1 cellular context compared by ENCODE assay signal in the genomic region with DNA sequence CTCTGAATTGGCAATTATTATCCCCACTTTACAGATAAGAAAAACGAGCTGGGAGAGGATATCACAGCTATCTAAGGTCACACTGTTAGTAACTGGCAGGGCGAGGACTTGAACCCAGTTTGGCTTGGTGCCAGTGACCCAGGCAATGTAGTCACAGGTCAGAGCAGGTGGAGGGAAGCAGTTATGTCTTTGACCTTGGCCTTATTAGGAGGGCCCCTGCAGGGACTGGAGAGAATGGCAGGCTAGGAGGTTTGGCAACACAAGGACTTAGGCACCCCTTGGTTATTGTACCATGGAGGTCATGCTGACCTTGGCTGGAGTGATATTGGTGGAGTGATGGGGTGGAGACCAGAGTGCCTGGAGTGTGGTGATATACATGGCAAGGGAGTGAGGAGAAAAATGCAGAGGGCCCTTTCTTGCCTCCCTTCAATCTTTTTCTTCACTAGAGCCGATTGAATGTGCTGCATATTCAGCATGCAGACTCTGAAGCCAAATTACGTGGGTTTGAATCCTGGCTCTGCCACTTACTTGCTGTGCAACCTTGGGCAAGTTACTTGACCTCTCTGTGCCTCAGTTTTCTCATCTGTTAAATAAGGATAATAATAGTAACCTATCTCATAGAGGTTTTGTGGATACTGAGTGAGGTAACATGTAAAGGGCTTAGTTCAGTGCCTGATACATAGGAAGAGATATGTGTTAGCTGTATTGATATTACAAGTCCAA.
TF ChIP-seq lines count a peak whose summit lies in the region.

No MANE protein-coding gene starts in this region.

TF ChIP-seq in HCT116, 20 proteins besides CTCF, POLR2A, EP300 and RAD21 (continued from another document):
- TF ChIP-seq, protein P1, sequence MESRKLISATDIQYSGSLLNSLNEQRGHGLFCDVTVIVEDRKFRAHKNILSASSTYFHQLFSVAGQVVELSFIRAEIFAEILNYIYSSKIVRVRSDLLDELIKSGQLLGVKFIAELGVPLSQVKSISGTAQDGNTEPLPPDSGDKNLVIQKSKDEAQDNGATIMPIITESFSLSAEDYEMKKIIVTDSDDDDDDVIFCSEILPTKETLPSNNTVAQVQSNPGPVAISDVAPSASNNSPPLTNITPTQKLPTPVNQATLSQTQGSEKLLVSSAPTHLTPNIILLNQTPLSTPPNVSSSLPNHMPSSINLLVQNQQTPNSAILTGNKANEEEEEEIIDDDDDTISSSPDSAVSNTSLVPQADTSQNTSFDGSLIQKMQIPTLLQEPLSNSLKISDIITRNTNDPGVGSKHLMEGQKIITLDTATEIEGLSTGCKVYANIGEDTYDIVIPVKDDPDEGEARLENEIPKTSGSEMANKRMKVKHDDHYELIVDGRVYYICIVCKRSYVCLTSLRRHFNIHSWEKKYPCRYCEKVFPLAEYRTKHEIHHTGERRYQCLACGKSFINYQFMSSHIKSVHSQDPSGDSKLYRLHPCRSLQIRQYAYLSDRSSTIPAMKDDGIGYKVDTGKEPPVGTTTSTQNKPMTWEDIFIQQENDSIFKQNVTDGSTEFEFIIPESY (IDR thresholded peaks at IDR 0.05; ENCODE audit: extremely low read depth, insufficient replicate concordance, low read length): no peak
- no peak for TF ChIP-seq ZFX (IDR thresholded peaks at IDR 0.05)
- no peak for TF ChIP-seq SRF (IDR thresholded peaks at IDR 0.05; ENCODE audit: low read depth)
- TF ChIP-seq CEBPB (IDR thresholded peaks at IDR 0.05; ENCODE audit: low read depth): no peak
- no peak for TF ChIP-seq JUND (IDR thresholded peaks at IDR 0.05)
- no peak for TF ChIP-seq POLR2AphosphoS5 (IDR thresholded peaks at IDR 0.05; ENCODE audit: low read depth, low read length)
- TF ChIP-seq, protein P2, sequence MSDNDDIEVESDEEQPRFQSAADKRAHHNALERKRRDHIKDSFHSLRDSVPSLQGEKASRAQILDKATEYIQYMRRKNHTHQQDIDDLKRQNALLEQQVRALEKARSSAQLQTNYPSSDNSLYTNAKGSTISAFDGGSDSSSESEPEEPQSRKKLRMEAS (IDR thresholded peaks at IDR 0.05): no peak
- no peak for TF ChIP-seq FOSL1 (IDR thresholded peaks at IDR 0.05; ENCODE audit: low read depth)
- no peak for TF ChIP-seq CBX3 (IDR thresholded peaks at IDR 0.05; ENCODE audit: low read depth)
